9 cellular contexts compared by ENCODE assay signal in genomic region chr11:86523738-86524602, GRCh38.
DNase-seq lines count a peak whose midpoint lies in the region; ATAC-seq, FAIRE-seq and TF ChIP-seq lines count a peak whose summit lies in the region.
"Had no signal": no experiment of that assay in that cellular context is flagged by ENCODE, and none has a peak within 500 bp of the region (broad histone marks: within the 10 kb centered on the region; RNA-seq: fewer than 3 reads in every experiment).

No MANE protein-coding gene starts in this region.

- TF ChIP-seq POLR2A in K562 (conservative IDR thresholded peaks at IDR 0.05), result no peak
- no peak for TF ChIP-seq POLR2A in uterus (IDR thresholded peaks at IDR 0.05)

- H3K27me3 ChIP-seq in K562 (ENCODE audit: control insufficient read depth in 2 of 2, insufficient read depth in 2 of 2, low read length in 2 of 2) (no peaks in the 10 kb centered on the region), liver (ENCODE audit: control insufficient read depth in 4 of 4, insufficient read depth in 4 of 4, low read length in 3 of 4) (no peaks in the 10 kb centered on the region), uterus (no peaks in the 10 kb centered on the region)

- no peaks in the 10 kb centered on the region for H3K79me2 ChIP-seq in K562 (ENCODE audit: control insufficient read depth, insufficient read depth, low read length)

- H3K9ac ChIP-seq in K562 (ENCODE audit: insufficient read depth in 1 of 2, low read depth in 2 of 2, low read length in 2 of 2) (no peak overlapping the region), liver (ENCODE audit: low read depth in 1 of 2, low read length in 2 of 2) (peak overlapping the region in 1 of 2 donors; percentile 29)

- H3K4me3 ChIP-seq in K562 (no peak overlapping the region), liver (ENCODE audit: low read depth in 1 of 3, low read length in 3 of 3) (no peak overlapping the region), uterus (no peak overlapping the region)

- BruUV-seq in K562 (replicated peaks; lab: Mats Ljungman, UMichigan), result no TSS peak

- H3K9me1 ChIP-seq in K562 (ENCODE audit: control insufficient read depth, insufficient read depth, low read length), result no peaks in the 10 kb centered on the region

- TF ChIP-seq RAD21 in K562 (CRISPR knock-in tag; conservative IDR thresholded peaks at IDR 0.05 in 1 of 2, IDR thresholded peaks at IDR 0.05 in 1 of 2), result no peak
- peak; percentile 7 to 31 for TF ChIP-seq RAD21 in liver (IDR thresholded peaks at IDR 0.05)

- in situ Hi-C loops in K562 (cut with MboI), result no loop called here

- H3K36me3 ChIP-seq in K562 (ENCODE audit: control insufficient read depth, insufficient read depth, low read length) (no peaks in the 10 kb centered on the region), liver (ENCODE audit: control insufficient read depth in 4 of 4, insufficient read depth in 3 of 4, low read depth in 1 of 4, low read length in 3 of 4) (no peaks in the 10 kb centered on the region), uterus (no peaks in the 10 kb centered on the region)

- 0 out of 2 replicates have a peak overlapping the region, but pooled peaks have one; percentile 4 for H2AFZ ChIP-seq in K562 (ENCODE audit: low read depth, low read length)

- intact Hi-C loops in K562 (cut with micrococcal nuclease) (no loop called here), uterus (cut with DNase I; ENCODE audit: low total_unique reads) (no loop called here)

- TF ChIP-seq EP300 in K562 (IDR thresholded peaks at IDR 0.05; ENCODE audit: low read length), result no peak

- H3K4me2 ChIP-seq in K562 (ENCODE audit: insufficient read depth, low read length), result no peak overlapping the region

- H4K20me1 ChIP-seq in K562 (replicated peaks; ENCODE audit: control insufficient read depth, insufficient read depth, low read length), result no peaks in the 10 kb centered on the region

- TF ChIP-seq CTCF in K562 (IDR thresholded peaks at IDR 0.05 in 2 of 3, conservative IDR thresholded peaks at IDR 0.05 in 1 of 3; ENCODE audit: insufficient read depth in 2 of 3, low read depth in 1 of 3, low read length in 3 of 3), result no peak
- TF ChIP-seq CTCF in liver (IDR thresholded peaks at IDR 0.05; ENCODE audit: low read depth, low read length, missing input control), result no peak
- TF ChIP-seq CTCF in uterus (IDR thresholded peaks at IDR 0.05), result no peak

- WGBS in K562 (ENCODE audit: insufficient coverage, low coverage, missing lambda C conversion rate), result 8% methylated on average over 5 of the region's 5 CpGs
- WGBS in liver, result 39% methylated on average over 5 of the region's 5 CpGs

- ATAC-seq in K562, result no peak
- no peak for ATAC-seq in HG03095 (IDR thresholded peaks at IDR 0.05; ENCODE audit: unreplicated experiment)
- ATAC-seq in HG02623 (IDR thresholded peaks at IDR 0.05; ENCODE audit: unreplicated experiment), result no peak

- CTCF ChIA-PET in K562 (lab: Yijun Ruan, JAX; ENCODE audit: low intra/inter-chr PET ratio), result no interaction called here

- no peak for FAIRE-seq in K562 (lab: Jason Lieb, UNC)

- H3K9me3 ChIP-seq in K562 (replicated peaks; ENCODE audit: control insufficient read depth, insufficient read depth, low read depth, low read length) (no peaks in the 10 kb centered on the region), liver (ENCODE audit: control insufficient read depth in 4 of 4, low read length in 3 of 4) (no peaks in the 10 kb centered on the region), uterus (peaks cover 0 to 2% of the 10 kb centered on the region in 2 donors)

- DNase-seq in stimulated activated CD4-positive, alpha-beta T cell treated with anti-CD3 and anti-CD28 coated beads, Interleukin-1b, Interleukin-23, amount 100 ng/mL, for 48 hours, result peak; percentile 14
- no peak for DNase-seq in stimulated activated CD4-positive, alpha-beta T cell treated with anti-CD3 and anti-CD28 coated beads, Interleukin-2, amount 100 ng/mL, for 48 hours
- DNase-seq in K562 (ENCODE audit: extremely low read depth in 1 of 4, low spot score in 3 of 4) (peak in 3 of 4 experiments; percentile 46 to 67 (median 67)), uterus (no peak), superior temporal gyrus (ENCODE audit: extremely low spot score) (no peak)
- DNase-seq: activated naive CD4-positive, alpha-beta T cell treated with anti-CD3 and anti-CD28 coated beads, Interleukin-2, amount 50 U/mL, for 16 hours had no signal

- H3K27ac ChIP-seq in K562 (ENCODE audit: extremely low read depth, low read depth, low read length) (no peak overlapping the region), liver (ENCODE audit: low read depth in 1 of 2, low read length in 2 of 2) (peak overlapping the region; percentile 56 to 76), uterus (peak overlapping the region; percentile 79 to 94)

- POLR2A ChIA-PET in K562 (lab: Yijun Ruan, JAX), result no interaction called here

- H3K4me1 ChIP-seq in K562 (replicated peaks in 1 of 2; ENCODE audit: control insufficient read depth in 2 of 2, insufficient read depth in 2 of 2, low read length in 2 of 2) (peaks cover 3 to 33% of the 10 kb centered on the region in 2 experiments; a peak in 4 of 5 replicates), liver (ENCODE audit: control insufficient read depth in 4 of 4, insufficient read depth in 4 of 4, low read length in 3 of 4) (peaks cover 0 to 9% (median 1%) of the 10 kb centered on the region in 4 donors), uterus (peaks cover 9 to 29% of the 10 kb centered on the region in 2 donors)

TF ChIP-seq in K562, 482 proteins besides CTCF, POLR2A, EP300 and RAD21 (continues in another document):
- TF ChIP-seq KDM1A (IDR thresholded peaks at IDR 0.05) (peak; percentile 61 to 66; a peak in 3 of 4 replicates), PBX2 (CRISPR knock-in tag; IDR thresholded peaks at IDR 0.05; ENCODE audit: low read depth) (no peak), PBX2 (tag; conservative IDR thresholded peaks at IDR 0.05; ENCODE audit: low read depth) (peak; percentile 28; the same call in 1 of the 2 replicates)
- TF ChIP-seq, protein P1, sequence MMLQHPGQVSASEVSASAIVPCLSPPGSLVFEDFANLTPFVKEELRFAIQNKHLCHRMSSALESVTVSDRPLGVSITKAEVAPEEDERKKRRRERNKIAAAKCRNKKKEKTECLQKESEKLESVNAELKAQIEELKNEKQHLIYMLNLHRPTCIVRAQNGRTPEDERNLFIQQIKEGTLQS (IDR thresholded peaks at IDR 0.05), result peak; percentile 94
- TF ChIP-seq, protein P1 (CRISPR knock-in tag; conservative IDR thresholded peaks at IDR 0.05), result no peak

TF ChIP-seq in liver, 16 proteins besides CTCF, POLR2A, EP300 and RAD21 (continues in another document):
- TF ChIP-seq TAF1 (conservative IDR thresholded peaks at IDR 0.05) (no peak), RXRA (IDR thresholded peaks at IDR 0.05) (peak in 1 of 2 donors; percentile 61), YY1 (IDR thresholded peaks at IDR 0.05) (peak; percentile 37), NR2F2 (IDR thresholded peaks at IDR 0.05) (no peak), GABPA (IDR thresholded peaks at IDR 0.05 in 1 of 2, conservative IDR thresholded peaks at IDR 0.05 in 1 of 2) (no peak), HNF4A (conservative IDR thresholded peaks at IDR 0.05) (peak; percentile 20 to 67), MAX (IDR thresholded peaks at IDR 0.05) (peak; percentile 23), JUND (IDR thresholded peaks at IDR 0.05) (peak; percentile 96 to 100)
- TF ChIP-seq, protein P1 (IDR thresholded peaks at IDR 0.05), result peak; percentile 64
- TF ChIP-seq, protein P2, sequence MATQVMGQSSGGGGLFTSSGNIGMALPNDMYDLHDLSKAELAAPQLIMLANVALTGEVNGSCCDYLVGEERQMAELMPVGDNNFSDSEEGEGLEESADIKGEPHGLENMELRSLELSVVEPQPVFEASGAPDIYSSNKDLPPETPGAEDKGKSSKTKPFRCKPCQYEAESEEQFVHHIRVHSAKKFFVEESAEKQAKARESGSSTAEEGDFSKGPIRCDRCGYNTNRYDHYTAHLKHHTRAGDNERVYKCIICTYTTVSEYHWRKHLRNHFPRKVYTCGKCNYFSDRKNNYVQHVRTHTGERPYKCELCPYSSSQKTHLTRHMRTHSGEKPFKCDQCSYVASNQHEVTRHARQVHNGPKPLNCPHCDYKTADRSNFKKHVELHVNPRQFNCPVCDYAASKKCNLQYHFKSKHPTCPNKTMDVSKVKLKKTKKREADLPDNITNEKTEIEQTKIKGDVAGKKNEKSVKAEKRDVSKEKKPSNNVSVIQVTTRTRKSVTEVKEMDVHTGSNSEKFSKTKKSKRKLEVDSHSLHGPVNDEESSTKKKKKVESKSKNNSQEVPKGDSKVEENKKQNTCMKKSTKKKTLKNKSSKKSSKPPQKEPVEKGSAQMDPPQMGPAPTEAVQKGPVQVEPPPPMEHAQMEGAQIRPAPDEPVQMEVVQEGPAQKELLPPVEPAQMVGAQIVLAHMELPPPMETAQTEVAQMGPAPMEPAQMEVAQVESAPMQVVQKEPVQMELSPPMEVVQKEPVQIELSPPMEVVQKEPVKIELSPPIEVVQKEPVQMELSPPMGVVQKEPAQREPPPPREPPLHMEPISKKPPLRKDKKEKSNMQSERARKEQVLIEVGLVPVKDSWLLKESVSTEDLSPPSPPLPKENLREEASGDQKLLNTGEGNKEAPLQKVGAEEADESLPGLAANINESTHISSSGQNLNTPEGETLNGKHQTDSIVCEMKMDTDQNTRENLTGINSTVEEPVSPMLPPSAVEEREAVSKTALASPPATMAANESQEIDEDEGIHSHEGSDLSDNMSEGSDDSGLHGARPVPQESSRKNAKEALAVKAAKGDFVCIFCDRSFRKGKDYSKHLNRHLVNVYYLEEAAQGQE (IDR thresholded peaks at IDR 0.05), result peak; percentile 29

Comparison
In these comparisons a context has a peak if more than half of its experiments do, and no peak if none do; other contexts are left out.
1. DNase-seq: peak in stimulated activated CD4-positive, alpha-beta T cell treated with anti-CD3 and anti-CD28 coated beads, Interleukin-1b, Interleukin-23, amount 100 ng/mL, for 48 hours (single experiment) and K562 (3 of 4); none in stimulated activated CD4-positive, alpha-beta T cell treated with anti-CD3 and anti-CD28 coated beads, Interleukin-2, amount 100 ng/mL, for 48 hours (0 of 2), uterus (0 of 2) and superior temporal gyrus (single experiment).